ENCODE assay signal across 11 cellular contexts in the genomic region with DNA sequence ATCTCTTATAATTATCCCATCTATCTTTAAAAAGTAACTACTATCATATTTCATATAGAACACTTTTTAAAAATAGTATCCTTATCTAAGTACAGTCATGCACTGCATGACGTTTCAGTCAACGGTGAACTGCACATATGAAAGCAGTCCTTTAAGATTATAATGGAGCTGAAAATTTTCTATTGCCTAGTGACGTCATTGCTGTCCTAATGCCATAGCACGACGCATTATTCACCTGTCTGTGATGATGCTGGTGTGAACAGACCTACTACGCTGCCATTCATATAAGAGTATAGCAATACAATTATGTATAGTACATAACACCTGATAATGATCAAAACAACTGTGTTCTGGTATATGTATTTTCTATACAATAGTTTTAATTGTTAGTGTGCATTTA.
"Had no signal": no experiment of that assay in that cellular context is flagged by ENCODE, and none has a peak within 500 bp of the region (broad histone marks: within the 10 kb centered on the region; RNA-seq: fewer than 3 reads in every experiment).

No MANE protein-coding gene starts in this region.

- H3K9ac ChIP-seq: GM23248 had no signal

- H2AFZ ChIP-seq: GM23248, GM23338 had no signal

- FAIRE-seq: H1, H54 had no signal

- H3K4me2 ChIP-seq: GM23338 had no signal

- DNase-seq: GM23248, GOT3, H7, H9, HCEC 1CT, HFFc6 had no signal

- H3K9me3 ChIP-seq: HAP-1 had no signal

- H3K4me3 ChIP-seq: GM23248, GM23338, HAP-1 had no signal

- H3K36me3 ChIP-seq: HAP-1 had no signal

- ATAC-seq: GM23338, HCT116 had no signal

- H3K27ac ChIP-seq: GM23248 had no signal
